Comparison of ENCODE assay signal across 17 cellular contexts in genomic region chr3:16326724-16327349, GRCh38.
A peak's percentile ranks its signal among the peaks of the same experiment; 100 is the strongest.
DNase-seq lines count a peak whose midpoint lies in the region; ATAC-seq and TF ChIP-seq lines count a peak whose summit lies in the region.
"Had no signal": no experiment of that assay in that cellular context is flagged by ENCODE, and none has a peak within 500 bp of the region (broad histone marks: within the 10 kb centered on the region; RNA-seq: fewer than 3 reads in every experiment).

No MANE protein-coding gene starts in this region.

- ATAC-seq in DND-41 (ENCODE audit: insufficient read depth, low read depth) (no peak), SK-N-SH treated with all-trans-retinoic acid at 6 μM for 48 hours (no peak), GM21447 (IDR thresholded peaks at IDR 0.05; ENCODE audit: unreplicated experiment) (no peak)
- ATAC-seq in naive thymus-derived CD8-positive, alpha-beta T cell: no peak
- ATAC-seq: left lung had no signal

- intact Hi-C loops in activated CD4-positive, alpha-beta memory T cell treated with anti-CD3 and anti-CD28 coated beads for 36 hours (cut with micrococcal nuclease): no loop called here

- no peaks in the 10 kb centered on the region for H4K20me1 ChIP-seq in DND-41 (ENCODE audit: insufficient read depth, low read length)

- no peak overlapping the region for H2AFZ ChIP-seq in DND-41 (ENCODE audit: low read depth, low read length)

- no peak overlapping the region for H3K4me2 ChIP-seq in DND-41 (ENCODE audit: insufficient read depth, low read length)

- no peaks in the 10 kb centered on the region for H3K4me1 ChIP-seq in DND-41 (ENCODE audit: insufficient read depth, low read length)
- H3K4me1 ChIP-seq: left lung, prostate gland had no signal

- DNase-seq in activated CD4-positive, alpha-beta memory T cell treated with anti-CD3 and anti-CD28 coated beads for 36 hours: no peak
- no peak for DNase-seq in activated CD4-positive, alpha-beta memory T cell treated with anti-CD3 and anti-CD28 coated beads, Interleukin-2, amount 10 ng/mL, durations not matched to agents 7 days and 5 days
- DNase-seq in DND-41: no peak
- DNase-seq in naive thymus-derived CD8-positive, alpha-beta T cell: no peak
- DNase-seq in NCI-H526 (lab: John Stamatoyannopoulos, UW): no peak
- DNase-seq: central memory CD4-positive, alpha-beta T cell; foreskin fibroblast; left lung; NCI-H2029; NCI-H526 treated with DMSO at 0.1 percent for 48 hours; stimulated activated naive CD4-positive, alpha-beta T cell treated with Interleukin-2 at 50 U/mL for 16 hours had no signal

- H3K27ac ChIP-seq in DND-41 (ENCODE audit: low read length): peak overlapping the region; percentile 11; the same call in 1 of the 2 replicates
- H3K27ac ChIP-seq: left lung, prostate gland had no signal

- POLR2A ChIA-PET in activated CD4-positive, alpha-beta memory T cell treated with anti-CD3 and anti-CD28 coated beads for 36 hours (lab: Charles Lee): no interaction called here
- POLR2A ChIA-PET in activated CD4-positive, alpha-beta memory T cell treated with anti-CD3 and anti-CD28 coated beads, Interleukin-2, amount 10 ng/mL, durations not matched to agents 7 days and 5 days (lab: Charles Lee): no interaction called here
- POLR2A ChIA-PET in naive thymus-derived CD8-positive, alpha-beta T cell (lab: Charles Lee): interaction anchor here (1.2 kb wide), 1 partner anchor 14 kb away, joined by 5 read pairs; no protein-coding TSS in a partner anchor

- H3K27me3 ChIP-seq in DND-41 (ENCODE audit: insufficient read depth, low read length, poor library complexity): no peaks in the 10 kb centered on the region
- H3K27me3 ChIP-seq: left lung had no signal

- no peak overlapping the region for H3K4me3 ChIP-seq in DND-41 (ENCODE audit: low read depth in 1 of 2, low read length in 2 of 2)
- H3K4me3 ChIP-seq: left lung, prostate gland had no signal

- no peaks in the 10 kb centered on the region for H3K27me3 Mint-ChIP-seq in activated CD4-positive, alpha-beta memory T cell treated with anti-CD3 and anti-CD28 coated beads for 36 hours
- no peaks in the 10 kb centered on the region for H3K27me3 Mint-ChIP-seq in activated CD4-positive, alpha-beta memory T cell treated with anti-CD3 and anti-CD28 coated beads, Interleukin-2, amount 10 ng/mL, durations not matched to agents 7 days and 5 days
- H3K27me3 Mint-ChIP-seq in brain: peaks cover 3% of the 10 kb centered on the region
- H3K27me3 Mint-ChIP-seq in naive thymus-derived CD8-positive, alpha-beta T cell: no peaks in the 10 kb centered on the region
- H3K27me3 Mint-ChIP-seq: IgD-negative memory B cell had no signal

- H3K79me2 ChIP-seq in DND-41 (ENCODE audit: insufficient read depth, low read length): peaks cover 36% of the 10 kb centered on the region

- no peak overlapping the region for H3K9ac ChIP-seq in DND-41 (ENCODE audit: low read depth, low read length)

- no peak overlapping the region for H3K4me3 Mint-ChIP-seq in activated CD4-positive, alpha-beta memory T cell treated with anti-CD3 and anti-CD28 coated beads for 36 hours
- H3K4me3 Mint-ChIP-seq in activated CD4-positive, alpha-beta memory T cell treated with anti-CD3 and anti-CD28 coated beads, Interleukin-2, amount 10 ng/mL, durations not matched to agents 7 days and 5 days: no peak overlapping the region
- H3K4me3 Mint-ChIP-seq in brain: no peak overlapping the region
- peak overlapping the region in 1 of 10 donors; percentile 29 for H3K4me3 Mint-ChIP-seq in naive thymus-derived CD8-positive, alpha-beta T cell
- H3K4me3 Mint-ChIP-seq: CD14-positive monocyte, IgD-negative memory B cell had no signal

- H3K36me3 Mint-ChIP-seq in activated CD4-positive, alpha-beta memory T cell treated with anti-CD3 and anti-CD28 coated beads for 36 hours: peaks cover 31% of the 10 kb centered on the region
- H3K36me3 Mint-ChIP-seq in activated CD4-positive, alpha-beta memory T cell treated with anti-CD3 and anti-CD28 coated beads, Interleukin-2, amount 10 ng/mL, durations not matched to agents 7 days and 5 days (ENCODE audit: low read depth): peaks cover 55% of the 10 kb centered on the region
- peaks cover 39% of the 10 kb centered on the region for H3K36me3 Mint-ChIP-seq in brain
- H3K36me3 Mint-ChIP-seq in naive thymus-derived CD8-positive, alpha-beta T cell: peaks cover 19 to 98% (median 54%) of the 10 kb centered on the region in 3 donors

- H3K9me3 ChIP-seq in DND-41 (ENCODE audit: insufficient read depth, low read length, severe bottlenecking): peaks cover 5% of the 10 kb centered on the region
- H3K9me3 ChIP-seq: prostate gland had no signal

- TF ChIP-seq CTCF in DND-41 (IDR thresholded peaks at IDR 0.05; ENCODE audit: borderline replicate concordance, extremely low read depth, low read length, poor library complexity, severe bottlenecking) (no peak), brain (conservative IDR thresholded peaks at IDR 0.05) (no peak)

- H3K4me1 Mint-ChIP-seq in activated CD4-positive, alpha-beta memory T cell treated with anti-CD3 and anti-CD28 coated beads for 36 hours (ENCODE audit: low read depth): peaks cover 11% of the 10 kb centered on the region
- no peaks in the 10 kb centered on the region for H3K4me1 Mint-ChIP-seq in activated CD4-positive, alpha-beta memory T cell treated with anti-CD3 and anti-CD28 coated beads, Interleukin-2, amount 10 ng/mL, durations not matched to agents 7 days and 5 days
- H3K4me1 Mint-ChIP-seq in brain: peaks cover 55% of the 10 kb centered on the region
- peaks cover 5 to 42% (median 25%) of the 10 kb centered on the region in 4 donors for H3K4me1 Mint-ChIP-seq in naive thymus-derived CD8-positive, alpha-beta T cell
- H3K4me1 Mint-ChIP-seq: CD14-positive monocyte had no signal

- peak overlapping the region; percentile 38 for H3K27ac Mint-ChIP-seq in activated CD4-positive, alpha-beta memory T cell treated with anti-CD3 and anti-CD28 coated beads for 36 hours
- no peak overlapping the region for H3K27ac Mint-ChIP-seq in activated CD4-positive, alpha-beta memory T cell treated with anti-CD3 and anti-CD28 coated beads, Interleukin-2, amount 10 ng/mL, durations not matched to agents 7 days and 5 days
- H3K27ac Mint-ChIP-seq in brain: peak overlapping the region; percentile 48 to 94 (median 76)
- peak overlapping the region; percentile 20 to 87 (median 66) for H3K27ac Mint-ChIP-seq in naive thymus-derived CD8-positive, alpha-beta T cell
- H3K27ac Mint-ChIP-seq: IgD-negative memory B cell had no signal

- peaks cover 5% of the 10 kb centered on the region for H3K9me3 Mint-ChIP-seq in activated CD4-positive, alpha-beta memory T cell treated with anti-CD3 and anti-CD28 coated beads for 36 hours
- peaks cover 5% of the 10 kb centered on the region for H3K9me3 Mint-ChIP-seq in activated CD4-positive, alpha-beta memory T cell treated with anti-CD3 and anti-CD28 coated beads, Interleukin-2, amount 10 ng/mL, durations not matched to agents 7 days and 5 days
- peaks cover 5 to 15% (median 9%) of the 10 kb centered on the region in 5 experiments for H3K9me3 Mint-ChIP-seq in brain
- peaks cover 4 to 24% (median 8%) of the 10 kb centered on the region in 9 donors for H3K9me3 Mint-ChIP-seq in naive thymus-derived CD8-positive, alpha-beta T cell

- CTCF ChIA-PET in activated CD4-positive, alpha-beta memory T cell treated with anti-CD3 and anti-CD28 coated beads for 36 hours (lab: Charles Lee): no interaction called here
- CTCF ChIA-PET in activated CD4-positive, alpha-beta memory T cell treated with anti-CD3 and anti-CD28 coated beads, Interleukin-2, amount 10 ng/mL, durations not matched to agents 7 days and 5 days (lab: Charles Lee): interaction anchor here (0.6 kb wide), 1 partner anchor 389 kb away, joined by 5 read pairs; no protein-coding TSS in a partner anchor

- H3K36me3 ChIP-seq in DND-41 (ENCODE audit: insufficient read depth, low read length): peaks cover 84% of the 10 kb centered on the region

TF ChIP-seq in SK-N-SH treated with all-trans-retinoic acid at 6 μM for 48 hours, 23 proteins besides CTCF, POLR2A, EP300 and RAD21:
- no peak for TF ChIP-seq ZFP30 (CRISPR knock-in tag; IDR thresholded peaks at IDR 0.05)
- TF ChIP-seq ISL1 (CRISPR knock-in tag; IDR thresholded peaks at IDR 0.05): no peak
- TF ChIP-seq ZC3H10 (CRISPR knock-in tag; IDR thresholded peaks at IDR 0.05): no peak
- TF ChIP-seq BACH2 (CRISPR knock-in tag; IDR thresholded peaks at IDR 0.05; ENCODE audit: borderline replicate concordance): no peak
- TF ChIP-seq RARB (CRISPR knock-in tag; IDR thresholded peaks at IDR 0.05): no peak
- no peak for TF ChIP-seq PATZ1 (CRISPR knock-in tag; IDR thresholded peaks at IDR 0.05; ENCODE audit: borderline replicate concordance)
- TF ChIP-seq TOX (CRISPR knock-in tag; IDR thresholded peaks at IDR 0.05; ENCODE audit: borderline replicate concordance): no peak
